In genomic region chr15:48889925-48890324, GRCh38 we compare ENCODE assay signal across 19 cellular contexts. TPM values are rescaled to one million over a fixed set of nuclear protein-coding genes. Genes with fewer than 3 reads are reported as not detected.
DNase-seq lines count a peak whose midpoint lies in the region; ATAC-seq, FAIRE-seq and TF ChIP-seq lines count a peak whose summit lies in the region.
"Had no signal": no experiment of that assay in that cellular context is flagged by ENCODE, and none has a peak within 500 bp of the region (broad histone marks: within the 10 kb centered on the region; RNA-seq: fewer than 3 reads in every experiment).

No MANE protein-coding gene starts in this region.

- no peak overlapping the region for H3K4me3 ChIP-seq in GM23248
- no peak overlapping the region for H3K4me3 ChIP-seq in GM23338
- no peak overlapping the region for H3K4me3 ChIP-seq in K562
- H3K4me3 ChIP-seq in tibial nerve, result no peak overlapping the region
- H3K4me3 ChIP-seq: A549 had no signal

- no peaks in the 10 kb centered on the region for H3K9me1 ChIP-seq in K562 (ENCODE audit: control insufficient read depth, insufficient read depth, low read length)

- H3K9me2 ChIP-seq in GM23248 (ENCODE audit: insufficient read depth) (no peaks in the 10 kb centered on the region), GM23338 (ENCODE audit: insufficient read depth) (no peaks in the 10 kb centered on the region)

- peaks cover 1% of the 10 kb centered on the region; the same call in 2 of the 3 replicates for H3K4me1 Mint-ChIP-seq in GM23338

- no peak for DNase-seq in GM23248
- no peak for DNase-seq in GM23338 (ENCODE audit: low spot score)
- DNase-seq in K562 (ENCODE audit: extremely low read depth in 1 of 4, low spot score in 3 of 4), result no peak
- DNase-seq in tibial nerve (ENCODE audit: low spot score in 2 of 2), result no peak
- no peak for DNase-seq in activated T-cell treated with anti-CD3 and anti-CD28 coated beads, Interleukin-2, amount 50 U/mL, for 1 hour
- DNase-seq: BE2C; CD8-positive, alpha-beta T cell; COR-L47; DMS153; DMS79 treated with DMSO at 0.1 percent for 48 hours had no signal

- CTCF ChIA-PET in K562 (lab: Yijun Ruan, JAX; ENCODE audit: low intra/inter-chr PET ratio), result no interaction called here

- POLR2A ChIA-PET in K562 (lab: Yijun Ruan, JAX), result interaction anchor here (1.0 to 3.2 kb wide), 4 partner anchors 10 to 23 kb away, joined by 3 to 15 read pairs (median 11); partner anchors contain the start of gene EID1

- no peak for FAIRE-seq in K562 (lab: Jason Lieb, UNC)
- FAIRE-seq: A549, D721Med, G401.6, GM12891, GM19239 had no signal

- H3K4me2 ChIP-seq in GM23248 (ENCODE audit: unreplicated experiment), result no peak overlapping the region
- no peak overlapping the region for H3K4me2 ChIP-seq in GM23338
- H3K4me2 ChIP-seq in K562 (ENCODE audit: insufficient read depth, low read length), result peak overlapping the region; percentile 78; the same call in 1 of the 2 replicates
- H3K4me2 ChIP-seq: A549 had no signal

- H3K9me3 ChIP-seq in GM23248 (ENCODE audit: low read depth) (no peaks in the 10 kb centered on the region), K562 (replicated peaks; ENCODE audit: control insufficient read depth, insufficient read depth, low read depth, low read length) (no peaks in the 10 kb centered on the region), tibial nerve (no peaks in the 10 kb centered on the region)
- H3K9me3 ChIP-seq: A549, BE2C had no signal

- H3K36me3 ChIP-seq in GM23248 (ENCODE audit: low read depth) (no peaks in the 10 kb centered on the region), GM23338 (ENCODE audit: insufficient read depth) (no peaks in the 10 kb centered on the region), K562 (ENCODE audit: control insufficient read depth, insufficient read depth, low read length) (no peaks in the 10 kb centered on the region), tibial nerve (no peaks in the 10 kb centered on the region)
- H3K36me3 ChIP-seq: BE2C had no signal

- peaks cover 31% of the 10 kb centered on the region for H3F3A ChIP-seq in GM23248 (ENCODE audit: insufficient read depth)
- H3F3A ChIP-seq in GM23338 (replicated peaks; ENCODE audit: low read depth), result no peaks in the 10 kb centered on the region

- H3K36me3 Mint-ChIP-seq in GM23338 (ENCODE audit: low read depth), result no peaks in the 10 kb centered on the region
- H3K36me3 Mint-ChIP-seq: CD8-positive, alpha-beta T cell had no signal

- H2AFZ ChIP-seq in GM23248 (peak overlapping the region; percentile 73), GM23338 (0 out of 2 replicates have a peak overlapping the region, but pooled peaks have one; percentile 49), K562 (ENCODE audit: low read depth, low read length) (peak overlapping the region; percentile 94)

- TF ChIP-seq EP300 in K562 (IDR thresholded peaks at IDR 0.05; ENCODE audit: low read length) (no peak), tibial nerve (IDR thresholded peaks at IDR 0.05) (no peak)

- WGBS in GM23248 (ENCODE audit: low coverage in 1 of 2, low lambda C conversion rate in 2 of 2, missing lambda C conversion rate in 2 of 2), 2 experiments, result 79 to 80% methylated on average over 3 of the region's 3 CpGs
- 49% methylated on average over 3 of the region's 3 CpGs for WGBS in K562 (ENCODE audit: insufficient coverage, low coverage, missing lambda C conversion rate)
- WGBS in tibial nerve, 2 donors, result 83 to 85% methylated on average over 3 of the region's 3 CpGs

- no peak overlapping the region for H3K27ac Mint-ChIP-seq in GM23338
- H3K27ac Mint-ChIP-seq: CD8-positive, alpha-beta T cell had no signal

- H3K4me3 Mint-ChIP-seq in GM23338, result no peak overlapping the region
- H3K4me3 Mint-ChIP-seq: CD8-positive, alpha-beta T cell had no signal

- H3K4me1 ChIP-seq in GM23248 (ENCODE audit: insufficient read depth) (peaks cover 28% of the 10 kb centered on the region), GM23338 (ENCODE audit: insufficient read depth) (no peaks in the 10 kb centered on the region), K562 (replicated peaks in 1 of 2; ENCODE audit: control insufficient read depth in 2 of 2, insufficient read depth in 2 of 2, low read length in 2 of 2) (peaks cover 0 to 8% of the 10 kb centered on the region in 2 experiments; a peak in 1 of 5 replicates), tibial nerve (peaks cover 0 to 21% (median 0%) of the 10 kb centered on the region in 4 donors)
- H3K4me1 ChIP-seq: BE2C had no signal

- peak overlapping the region; percentile 83 for H3K27ac ChIP-seq in GM23248
- no peak overlapping the region for H3K27ac ChIP-seq in GM23338 (ENCODE audit: low read depth)
- no peak overlapping the region for H3K27ac ChIP-seq in K562 (ENCODE audit: extremely low read depth, low read depth, low read length)
- peak overlapping the region; percentile 13 to 95 (median 66) for H3K27ac ChIP-seq in tibial nerve
- H3K27ac ChIP-seq: A549, C4-2B, HL-60 had no signal

- in situ Hi-C loops in GM23248 (cut with MboI), result no loop called here
- in situ Hi-C loops in K562 (cut with MboI), result no loop called here

- H3K27me3 ChIP-seq in GM23248 (replicated peaks; ENCODE audit: insufficient read depth) (no peaks in the 10 kb centered on the region), GM23338 (ENCODE audit: insufficient read depth) (no peaks in the 10 kb centered on the region), K562 (ENCODE audit: control insufficient read depth in 2 of 2, insufficient read depth in 2 of 2, low read length in 2 of 2) (no peaks in the 10 kb centered on the region), tibial nerve (no peaks in the 10 kb centered on the region)
- H3K27me3 ChIP-seq: BE2C had no signal

- H4K20me1 ChIP-seq in GM23248 (ENCODE audit: insufficient read depth) (no peaks in the 10 kb centered on the region), GM23338 (replicated peaks; ENCODE audit: insufficient read depth) (no peaks in the 10 kb centered on the region), K562 (replicated peaks; ENCODE audit: control insufficient read depth, insufficient read depth, low read length) (no peaks in the 10 kb centered on the region)

- no peak for TF ChIP-seq POLR2A in K562 (conservative IDR thresholded peaks at IDR 0.05)
- no peak for TF ChIP-seq POLR2A in tibial nerve (IDR thresholded peaks at IDR 0.05)

- no peaks in the 10 kb centered on the region for H3K9me3 Mint-ChIP-seq in GM23338
- H3K9me3 Mint-ChIP-seq: CD8-positive, alpha-beta T cell had no signal

- TF ChIP-seq RAD21 in K562 (CRISPR knock-in tag; conservative IDR thresholded peaks at IDR 0.05 in 1 of 2, IDR thresholded peaks at IDR 0.05 in 1 of 2), result no peak

- H3K9ac ChIP-seq in GM23248 (no peak overlapping the region), K562 (ENCODE audit: insufficient read depth in 1 of 2, low read depth in 2 of 2, low read length in 2 of 2) (no peak overlapping the region; a peak in 1 of 4 replicates)

- ATAC-seq in GM23338 (no peak), K562 (peak; percentile 11), esophagus mucosa (no peak)
- ATAC-seq: CD8-positive, alpha-beta T cell; HCT116 had no signal

- intact Hi-C loops in K562 (cut with micrococcal nuclease), result no loop called here

- no peaks in the 10 kb centered on the region for H3K79me2 ChIP-seq in GM23248 (ENCODE audit: insufficient read depth)
- no peaks in the 10 kb centered on the region for H3K79me2 ChIP-seq in GM23338 (replicated peaks; ENCODE audit: insufficient read depth)
- H3K79me2 ChIP-seq in K562 (ENCODE audit: control insufficient read depth, insufficient read depth, low read length), result no peaks in the 10 kb centered on the region

- no peak for TF ChIP-seq CTCF in GM23338 (conservative IDR thresholded peaks at IDR 0.05; ENCODE audit: low read depth in 2 of 2)
- TF ChIP-seq CTCF in K562 (IDR thresholded peaks at IDR 0.05 in 2 of 3, conservative IDR thresholded peaks at IDR 0.05 in 1 of 3; ENCODE audit: insufficient read depth in 2 of 3, low read depth in 1 of 3, low read length in 3 of 3), result no peak
- TF ChIP-seq CTCF in tibial nerve (IDR thresholded peaks at IDR 0.05), result no peak

- BruUV-seq in K562 (replicated peaks; lab: Mats Ljungman, UMichigan), result no TSS peak

- H3K27me3 Mint-ChIP-seq in GM23338 (ENCODE audit: insufficient read depth, low read depth, poor library complexity), result peaks cover 3% of the 10 kb centered on the region

TF ChIP-seq in K562, 482 proteins besides CTCF, POLR2A, EP300 and RAD21:
- TF ChIP-seq EZH2 (IDR thresholded peaks at IDR 0.05; ENCODE audit: borderline replicate concordance, low read depth, low read length), result no peak
- peak; percentile 59; the same call in 1 of the 2 replicates for TF ChIP-seq ADNP (tag; IDR thresholded peaks at IDR 0.05)
- peak; percentile 82 for TF ChIP-seq BCOR (IDR thresholded peaks at IDR 0.05)
- TF ChIP-seq RBM25 (IDR thresholded peaks at IDR 0.05; ENCODE audit: low read depth, low read length, severe bottlenecking), result peak; percentile 95
- TF ChIP-seq CREB1 (IDR thresholded peaks at IDR 0.05), result no peak
- TF ChIP-seq CREB1 (CRISPR knock-in tag; IDR thresholded peaks at IDR 0.05), result no peak
- TF ChIP-seq TBP (optimal IDR thresholded peaks at IDR 0.05; ENCODE audit: low read depth, low read length), result no peak
- TF ChIP-seq KDM1A (IDR thresholded peaks at IDR 0.05), result peak; percentile 44 to 51; a peak in 1 of 4 replicates

RNA-seq across cellular contexts. Expression of gene EID1, which starts 12.0 kb away (rescaled TPM):
- total RNA-seq in GM23248 (2014; rRNA removed; shearing (Covaris generic)), result 267 and 281 TPM in 2 replicates
- polyA plus RNA-seq in GM23248 (2016; fragmentation: Nextera tagmentation; extraction: Ambion mirVana) (380 and 396 TPM in 2 replicates), GM23338 (2016; fragmentation: Nextera tagmentation; extraction: Ambion mirVana) (257 and 324 TPM in 2 replicates), K562 (2011; rRNA removed) (118 and 154 TPM in 2 replicates), K562 (2014; fragmentation: Illumina TruSeq; extraction: Trizol) (134 and 176 TPM in 2 replicates), K562 (2014; fragmentation: Nextera tagmentation; extraction: Ambion mirVana) (10 to 100 TPM; 46.5 to 51.2 TPM), K562 (2014; rRNA removed) (177 and 211 TPM in 2 replicates)
- total RNA-seq in GM23338 (2014; rRNA removed; shearing (Covaris generic)), result 113 and 119 TPM in 2 replicates
- total RNA-seq in K562 (2011; cell fraction: chromatin; rRNA removed; ENCODE audit: low replicate concordance), result 7.1 and 20.6 TPM in 2 replicates
- 10.7 and 13.6 TPM in 2 replicates for total RNA-seq in K562 (2011; cell fraction: nucleolus; rRNA removed)
- 16.9 and 21.3 TPM in 2 replicates for total RNA-seq in K562 (2011; cell fraction: nucleoplasm; rRNA removed)
- total RNA-seq in K562 (2014; rRNA removed) (167 and 170 TPM in 2 replicates), K562 (2014; rRNA removed; fragmentation: Illumina TruSeq; extraction: Trizol) (136 and 159 TPM in 2 replicates), K562 (2015; rRNA removed; fragmentation: Illumina TruSeq; extraction: Trizol) (197 and 201 TPM in 2 replicates), K562 (2021) (124 and 143 TPM in 2 replicates), tibial nerve (100 to 1,000 TPM; 242 to 458 (median 311) TPM), esophagus mucosa (30.7 TPM)
- 68.1 and 105 TPM in 2 replicates for polyA plus RNA-seq in K562 (2011; cell fraction: cytosol; rRNA removed)
- 42.9 and 66.4 TPM in 2 replicates for polyA plus RNA-seq in K562 (2011; cell fraction: nucleus; rRNA removed)
- 116 and 124 TPM in 2 replicates for polyA plus RNA-seq in K562 (2012)
- polyA minus RNA-seq in K562 (2011; rRNA and poly(A)+ RNA removed), result 43.4 and 58.1 TPM in 2 replicates
- 61.7 and 69.7 TPM in 2 replicates for polyA minus RNA-seq in K562 (2011; cell fraction: cytosol; rRNA and poly(A)+ RNA removed)
- 8.2 and 15.4 TPM in 2 replicates for polyA minus RNA-seq in K562 (2011; cell fraction: nucleus; rRNA and poly(A)+ RNA removed)

Comparison
In these comparisons a context has a peak if more than half of its experiments do, and no peak if none do; other contexts are left out.
1. H3K27ac ChIP-seq: peak in GM23248 (single experiment) and tibial nerve (4 of 4); none in GM23338 (single experiment) and K562 (single experiment).
2. Peak in every context shown above with its lines, with median percentiles within 50 percentile points of each other: H2AFZ ChIP-seq.